19 cellular contexts compared by ENCODE assay signal in the genomic region with DNA sequence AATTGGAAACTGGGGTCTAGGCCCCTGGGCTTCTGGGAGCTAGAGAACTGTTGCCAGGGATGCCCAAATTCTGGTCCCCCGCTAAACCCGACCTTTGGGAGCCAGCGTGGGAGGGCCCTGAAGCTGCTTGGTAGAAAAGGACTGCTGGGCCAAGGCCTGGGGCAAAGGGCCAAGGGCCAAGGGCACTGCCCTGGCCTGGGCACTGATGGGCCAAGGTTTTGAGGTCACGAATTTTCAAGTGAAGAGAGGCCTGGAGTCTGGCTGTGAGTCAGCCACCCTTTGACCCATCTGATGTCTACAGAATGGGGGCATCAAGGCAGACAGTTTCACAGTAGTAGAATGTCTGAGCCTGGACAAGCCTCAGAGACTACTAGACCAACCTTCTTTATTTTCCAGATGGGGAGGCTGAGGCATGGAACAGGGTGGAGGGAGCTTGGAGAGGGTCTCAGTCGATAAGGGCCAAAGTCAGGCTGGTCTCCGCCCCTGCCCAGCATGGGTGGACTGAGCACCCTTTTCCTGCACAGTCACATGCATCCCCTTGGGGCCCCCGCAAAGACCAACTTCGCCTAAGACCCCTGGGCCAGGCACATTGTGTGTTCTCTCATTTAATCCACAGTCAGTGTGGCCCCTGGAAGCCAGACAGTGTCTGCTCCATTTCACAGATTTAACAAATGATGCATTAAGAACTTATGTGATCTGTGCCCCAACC.
DNase-seq lines count a peak whose midpoint lies in the region; ATAC-seq, FAIRE-seq and TF ChIP-seq lines count a peak whose summit lies in the region.
"Had no signal": no experiment of that assay in that cellular context is flagged by ENCODE, and none has a peak within 500 bp of the region (broad histone marks: within the 10 kb centered on the region; RNA-seq: fewer than 3 reads in every experiment).

No MANE protein-coding gene starts in this region.

- DNase-seq in HepG2 (ENCODE audit: low spot score) (no peak), brain microvascular endothelial cell (no peak), retina (no peak), MV-4-11 (lab: John Stamatoyannopoulos, UW) (no peak)
- no peak for DNase-seq in naive thymus-derived CD8-positive, alpha-beta T cell
- DNase-seq in activated CD4-positive, alpha-beta memory T cell treated with anti-CD3 and anti-CD28 coated beads for 36 hours = no peak
- DNase-seq: Caco-2, DMS53, NCI-H1048, NCI-H146, NCI-H2081, NCI-H510A, NCI-H774, PC-9 had no signal

- no peaks in the 10 kb centered on the region for H4K20me1 ChIP-seq in HepG2 (ENCODE audit: insufficient read depth, low read length)

- no peak for TF ChIP-seq POLR2A in HepG2 (IDR thresholded peaks at IDR 0.05; ENCODE audit: insufficient read depth in 1 of 2, low read depth in 2 of 2, low read length in 2 of 2)

- no peak overlapping the region for H2AFZ ChIP-seq in HepG2 (ENCODE audit: low read length)
- H2AFZ ChIP-seq: PC-9 had no signal

- 66% methylated on average over 8 of the region's 8 CpGs for WGBS in liver
- WGBS in HepG2 (ENCODE audit: low lambda C conversion rate) = 78% methylated on average over 6 of the region's 8 CpGs

- in situ Hi-C loops in HepG2 (cut with HindIII; ENCODE audit: extremely low pct_ligation_motif_present, low pct_unique_long_range_greater_than_20kb) = no loop called here
- in situ Hi-C loops in brain microvascular endothelial cell (cut with HindIII; ENCODE audit: low pct_ligation_motif_present, low sequenced_read_pairs) = no loop called here

- H3K4me1 Mint-ChIP-seq in naive thymus-derived CD8-positive, alpha-beta T cell = peaks cover 22 to 39% (median 29%) of the 10 kb centered on the region in 4 donors
- peaks cover 27% of the 10 kb centered on the region for H3K4me1 Mint-ChIP-seq in activated CD4-positive, alpha-beta memory T cell treated with anti-CD3 and anti-CD28 coated beads for 36 hours (ENCODE audit: low read depth)

- H3K9me3 ChIP-seq in liver (ENCODE audit: control insufficient read depth in 4 of 4, low read length in 3 of 4) = no peaks in the 10 kb centered on the region
- H3K9me3 ChIP-seq in HepG2 (ENCODE audit: low read length) = no peaks in the 10 kb centered on the region
- H3K9me3 ChIP-seq: Caco-2, HAP-1 had no signal

- TF ChIP-seq RAD21 in liver (IDR thresholded peaks at IDR 0.05) (peak; percentile 52 to 55), HepG2 (CRISPR knock-in tag; IDR thresholded peaks at IDR 0.05) (no peak)

- H3K27ac ChIP-seq in liver (ENCODE audit: low read depth in 1 of 2, low read length in 2 of 2) (no peak overlapping the region), HepG2 (ENCODE audit: extremely low read length, insufficient read depth, low read length) (no peak overlapping the region), brain microvascular endothelial cell (peak overlapping the region; percentile 70)
- H3K27ac ChIP-seq: C4-2B, KMS-11, PC-9 had no signal

- no peaks in the 10 kb centered on the region for H3K27me3 ChIP-seq in liver (ENCODE audit: control insufficient read depth in 4 of 4, insufficient read depth in 4 of 4, low read length in 3 of 4)
- no peaks in the 10 kb centered on the region; a peak in 1 of 5 replicates for H3K27me3 ChIP-seq in HepG2 (ENCODE audit: control insufficient read depth in 1 of 2, insufficient read depth in 2 of 2, low read length in 2 of 2)
- no peaks in the 10 kb centered on the region for H3K27me3 ChIP-seq in brain microvascular endothelial cell (replicated peaks)

- H3K27me3 Mint-ChIP-seq in naive thymus-derived CD8-positive, alpha-beta T cell = peaks cover 0 to 1% (median 0%) of the 10 kb centered on the region in 5 donors
- H3K27me3 Mint-ChIP-seq in activated CD4-positive, alpha-beta memory T cell treated with anti-CD3 and anti-CD28 coated beads for 36 hours = no peaks in the 10 kb centered on the region

- FAIRE-seq in HepG2 (lab: Jason Lieb, UNC) = no peak

- H3K36me3 ChIP-seq in liver (ENCODE audit: control insufficient read depth in 4 of 4, insufficient read depth in 3 of 4, low read depth in 1 of 4, low read length in 3 of 4) (peaks cover 0 to 8% (median 0%) of the 10 kb centered on the region in 4 donors), HepG2 (replicated peaks in 1 of 2; ENCODE audit: control insufficient read depth in 1 of 2, insufficient read depth in 2 of 2, low read length in 2 of 2) (no peaks in the 10 kb centered on the region), brain microvascular endothelial cell (replicated peaks) (no peaks in the 10 kb centered on the region)
- H3K36me3 ChIP-seq: HAP-1 had no signal

- intact Hi-C loops in HepG2 (cut with micrococcal nuclease; ENCODE audit: unreplicated experiment) = no loop called here
- intact Hi-C loops in activated CD4-positive, alpha-beta memory T cell treated with anti-CD3 and anti-CD28 coated beads for 36 hours (cut with micrococcal nuclease) = loop anchor here (10.0 kb wide), 1 partner anchor 116 kb away; no protein-coding TSS in a partner anchor

- H3K4me2 ChIP-seq in HepG2 (ENCODE audit: low read depth, low read length) = no peak overlapping the region
- H3K4me2 ChIP-seq: KMS-11, PC-9 had no signal

- peak overlapping the region in 6 of 10 donors; percentile 20 to 79 (median 60) for H3K27ac Mint-ChIP-seq in naive thymus-derived CD8-positive, alpha-beta T cell
- no peak overlapping the region for H3K27ac Mint-ChIP-seq in activated CD4-positive, alpha-beta memory T cell treated with anti-CD3 and anti-CD28 coated beads for 36 hours

- no peak for ATAC-seq in HepG2
- no peak for ATAC-seq in naive thymus-derived CD8-positive, alpha-beta T cell
- ATAC-seq in GM21576 (IDR thresholded peaks at IDR 0.05; ENCODE audit: unreplicated experiment) = no peak

- POLR2A ChIA-PET in HepG2 (lab: Yijun Ruan, JAX) = no interaction called here
- POLR2A ChIA-PET in naive thymus-derived CD8-positive, alpha-beta T cell (lab: Charles Lee) = no interaction called here
- POLR2A ChIA-PET in activated CD4-positive, alpha-beta memory T cell treated with anti-CD3 and anti-CD28 coated beads for 36 hours (lab: Charles Lee) = no interaction called here

- no peaks in the 10 kb centered on the region for H3K36me3 Mint-ChIP-seq in naive thymus-derived CD8-positive, alpha-beta T cell
- no peaks in the 10 kb centered on the region for H3K36me3 Mint-ChIP-seq in activated CD4-positive, alpha-beta memory T cell treated with anti-CD3 and anti-CD28 coated beads for 36 hours

- no peaks in the 10 kb centered on the region for H3K9me3 Mint-ChIP-seq in naive thymus-derived CD8-positive, alpha-beta T cell
- H3K9me3 Mint-ChIP-seq in activated CD4-positive, alpha-beta memory T cell treated with anti-CD3 and anti-CD28 coated beads for 36 hours = no peaks in the 10 kb centered on the region

- H3K9ac ChIP-seq in liver (ENCODE audit: low read depth in 1 of 2, low read length in 2 of 2) (no peak overlapping the region), HepG2 (ENCODE audit: insufficient read depth, low read depth, low read length) (no peak overlapping the region)
- H3K9ac ChIP-seq: KMS-11 had no signal

- BruUV-seq in HepG2 (replicated peaks; lab: Mats Ljungman, UMichigan) = no TSS peak

- peaks cover 21 to 68% (median 51%) of the 10 kb centered on the region in 4 donors for H3K4me1 ChIP-seq in liver (ENCODE audit: control insufficient read depth in 4 of 4, insufficient read depth in 4 of 4, low read length in 3 of 4)
- no peaks in the 10 kb centered on the region for H3K4me1 ChIP-seq in HepG2 (ENCODE audit: insufficient read depth, low read length)
- H3K4me1 ChIP-seq: Caco-2, HAP-1 had no signal

- CTCF ChIA-PET in HepG2 (lab: Yijun Ruan, JAX; ENCODE audit: low intra/inter-chr PET ratio, low total read pairs) = no interaction called here
- CTCF ChIA-PET in activated CD4-positive, alpha-beta memory T cell treated with anti-CD3 and anti-CD28 coated beads for 36 hours (lab: Charles Lee) = interaction anchor here (0.6 kb wide), 1 partner anchor 7 kb away, joined by 4 read pairs; no protein-coding TSS in a partner anchor

- TF ChIP-seq EP300 in HepG2 (IDR thresholded peaks at IDR 0.05; ENCODE audit: low read depth in 2 of 2, low read length in 2 of 2) (no peak), HepG2 (CRISPR knock-in tag; IDR thresholded peaks at IDR 0.05; ENCODE audit: borderline replicate concordance) (no peak)

- no peak overlapping the region for H3K4me3 Mint-ChIP-seq in naive thymus-derived CD8-positive, alpha-beta T cell
- H3K4me3 Mint-ChIP-seq in activated CD4-positive, alpha-beta memory T cell treated with anti-CD3 and anti-CD28 coated beads for 36 hours = no peak overlapping the region

- H3K79me2 ChIP-seq in HepG2 (ENCODE audit: insufficient read depth, low read length) = no peaks in the 10 kb centered on the region

- TF ChIP-seq CTCF in liver (IDR thresholded peaks at IDR 0.05; ENCODE audit: low read depth, low read length, missing input control) (no peak), HepG2 (CRISPR knock-in tag; IDR thresholded peaks at IDR 0.05) (no peak), brain microvascular endothelial cell (IDR thresholded peaks at IDR 0.05; ENCODE audit: low read depth, low read length, missing control alignments) (no peak)

- H3K4me3 ChIP-seq in liver (ENCODE audit: low read depth in 1 of 3, low read length in 3 of 3) (no peak overlapping the region), HepG2 (replicated peaks in 1 of 3; ENCODE audit: insufficient read depth in 1 of 3, low read depth in 2 of 3, low read length in 3 of 3) (no peak overlapping the region), brain microvascular endothelial cell (ENCODE audit: low read depth, low read length) (no peak overlapping the region)
- H3K4me3 ChIP-seq: HAP-1, PC-9 had no signal

TF ChIP-seq in liver, 16 proteins besides CTCF, POLR2A, EP300 and RAD21 (continues in another document):
- TF ChIP-seq EGR1 (IDR thresholded peaks at IDR 0.05; ENCODE audit: low read depth in 2 of 2) (peak in 1 of 2 donors; percentile 49), RXRA (IDR thresholded peaks at IDR 0.05) (peak; percentile 90 to 93), HNF4G (IDR thresholded peaks at IDR 0.05) (peak; percentile 61), SP1 (IDR thresholded peaks at IDR 0.05) (peak; percentile 40), FOXA1 (IDR thresholded peaks at IDR 0.05) (no peak)
- TF ChIP-seq, protein P1, sequence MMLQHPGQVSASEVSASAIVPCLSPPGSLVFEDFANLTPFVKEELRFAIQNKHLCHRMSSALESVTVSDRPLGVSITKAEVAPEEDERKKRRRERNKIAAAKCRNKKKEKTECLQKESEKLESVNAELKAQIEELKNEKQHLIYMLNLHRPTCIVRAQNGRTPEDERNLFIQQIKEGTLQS (IDR thresholded peaks at IDR 0.05) = no peak

TF ChIP-seq in HepG2, 621 proteins besides CTCF, POLR2A, EP300 and RAD21 (continues in another document):
- no peak for TF ChIP-seq NR3C1 (CRISPR knock-in tag; IDR thresholded peaks at IDR 0.05)
- no peak for TF ChIP-seq PAX8 (CRISPR knock-in tag; IDR thresholded peaks at IDR 0.05; ENCODE audit: borderline replicate concordance)
